13 cellular contexts compared by ENCODE assay signal in genomic region chr7:27243340-27244163, GRCh38. TPM values are rescaled to one million over a fixed set of nuclear protein-coding genes. Genes with fewer than 3 reads are reported as not detected.
DNase-seq lines count a peak whose midpoint lies in the region; ATAC-seq and TF ChIP-seq lines count a peak whose summit lies in the region.
"Had no signal": no experiment of that assay in that cellular context is flagged by ENCODE, and none has a peak within 500 bp of the region (broad histone marks: within the 10 kb centered on the region; RNA-seq: fewer than 3 reads in every experiment).

No MANE protein-coding gene starts in this region.

- 1 to 2% methylated on average over 31 to 38 of the region's 43 CpGs for WGBS in mesodermal cell (ENCODE audit: insufficient coverage in 2 of 2), 2 experiments
- WGBS in transverse colon (ENCODE audit: low coverage in 1 of 2), 2 donors, result 12% methylated on average over 37 of the region's 43 CpGs; no CpG with 5 or more reads in 1 of the 2 donors

- no peak overlapping the region for H3K4me3 Mint-ChIP-seq in activated naive CD4-positive, alpha-beta T cell treated with anti-CD3 and anti-CD28 coated beads, Interleukin-2, amount 10 ng/mL, durations not matched to agents 7 days and 5 days
- H3K4me3 Mint-ChIP-seq in T-helper 17 cell, result peak overlapping the region; percentile 56
- peak overlapping the region in 2 of 7 donors; percentile 8 to 25 for H3K4me3 Mint-ChIP-seq in CD8-positive, alpha-beta memory T cell

- H3K9me3 ChIP-seq in T-helper 17 cell (ENCODE audit: control insufficient read depth, low read length, poor library complexity, severe bottlenecking) (no peaks in the 10 kb centered on the region), mesodermal cell (ENCODE audit: control insufficient read depth, low read length) (no peaks in the 10 kb centered on the region), transverse colon (no peaks in the 10 kb centered on the region)
- H3K9me3 ChIP-seq in CD8-positive, alpha-beta memory T cell (ENCODE audit: low read length), result no peaks in the 10 kb centered on the region

- no peak for TF ChIP-seq EP300 in transverse colon (IDR thresholded peaks at IDR 0.05; ENCODE audit: low read depth)

- TF ChIP-seq CTCF in transverse colon (IDR thresholded peaks at IDR 0.05), result no peak

- in situ Hi-C loops in transverse colon (cut with MboI; ENCODE audit: low pct_ligation_motif_present in 1 of 4, low pct_unique_long_range_greater_than_20kb in 1 of 4, low sequenced_read_pairs in 3 of 4), result no loop called here

- DNase-seq in activated naive CD4-positive, alpha-beta T cell treated with anti-CD3 and anti-CD28 coated beads, Interleukin-2, amount 10 ng/mL, durations not matched to agents 7 days and 5 days, result no peak
- DNase-seq in activated naive CD4-positive, alpha-beta T cell treated with anti-CD3 and anti-CD28 coated beads, Interleukin-2, amount 50 U/mL, for 16 hours, result no peak
- DNase-seq in T-helper 17 cell, result no peak
- DNase-seq in transverse colon, result peak; percentile 10
- DNase-seq in CD8-positive, alpha-beta memory T cell, result no peak
- no peak for DNase-seq in left cardiac atrium
- DNase-seq: foreskin melanocyte, NCI-H1048 had no signal

- H3K4me1 Mint-ChIP-seq in activated naive CD4-positive, alpha-beta T cell treated with anti-CD3 and anti-CD28 coated beads, Interleukin-2, amount 10 ng/mL, durations not matched to agents 7 days and 5 days, result peaks cover 3% of the 10 kb centered on the region
- H3K4me1 Mint-ChIP-seq in T-helper 17 cell, result peaks cover 26% of the 10 kb centered on the region
- H3K4me1 Mint-ChIP-seq in CD8-positive, alpha-beta memory T cell, result peaks cover 21 to 58% (median 26%) of the 10 kb centered on the region in 3 donors

- intact Hi-C loops in transverse colon (cut with DNase I; ENCODE audit: low total_unique reads), result no loop called here
- intact Hi-C loops in left cardiac atrium (cut with DNase I), result no loop called here

- H3K36me3 Mint-ChIP-seq in activated naive CD4-positive, alpha-beta T cell treated with anti-CD3 and anti-CD28 coated beads, Interleukin-2, amount 10 ng/mL, durations not matched to agents 7 days and 5 days, result no peaks in the 10 kb centered on the region
- H3K36me3 Mint-ChIP-seq in T-helper 17 cell (ENCODE audit: low read depth), result peaks cover 3% of the 10 kb centered on the region
- H3K36me3 Mint-ChIP-seq in CD8-positive, alpha-beta memory T cell, result peaks cover 0 to 2% (median 0%) of the 10 kb centered on the region in 3 donors

- no peak for TF ChIP-seq POLR2A in transverse colon (IDR thresholded peaks at IDR 0.05)

- peaks cover 100% of the 10 kb centered on the region for H3K27me3 ChIP-seq in transverse colon
- peaks cover 74% of the 10 kb centered on the region for H3K27me3 ChIP-seq in CD8-positive, alpha-beta memory T cell (ENCODE audit: insufficient read depth, low read length, poor library complexity, severe bottlenecking)

- peaks cover 100% of the 10 kb centered on the region for H3K27me3 Mint-ChIP-seq in activated naive CD4-positive, alpha-beta T cell treated with anti-CD3 and anti-CD28 coated beads, Interleukin-2, amount 10 ng/mL, durations not matched to agents 7 days and 5 days
- H3K27me3 Mint-ChIP-seq in T-helper 17 cell, result peaks cover 78% of the 10 kb centered on the region
- peaks cover 71 to 79% of the 10 kb centered on the region in 2 donors for H3K27me3 Mint-ChIP-seq in CD8-positive, alpha-beta memory T cell

- H3K36me3 ChIP-seq in mesodermal cell (ENCODE audit: control insufficient read depth, insufficient read depth, low read length) (no peaks in the 10 kb centered on the region), transverse colon (no peaks in the 10 kb centered on the region)
- H3K36me3 ChIP-seq in CD8-positive, alpha-beta memory T cell (ENCODE audit: insufficient read depth, low read length), result no peaks in the 10 kb centered on the region

- CTCF ChIA-PET in activated naive CD4-positive, alpha-beta T cell treated with anti-CD3 and anti-CD28 coated beads, Interleukin-2, amount 10 ng/mL, durations not matched to agents 7 days and 5 days (lab: Charles Lee), result interaction anchor here (1.3 kb wide), 1 partner anchor 48 kb away, joined by 5 read pairs; no protein-coding TSS in a partner anchor
- CTCF ChIA-PET in CD8-positive, alpha-beta memory T cell (lab: Charles Lee), result no interaction called here

- peak overlapping the region; percentile 44 for H3K4me3 ChIP-seq in mesodermal cell (ENCODE audit: extremely low read depth, insufficient read depth, low read length, poor library complexity, severe bottlenecking)
- H3K4me3 ChIP-seq in transverse colon, result peak overlapping the region in 2 of 4 donors; percentile 22 to 47
- H3K4me3 ChIP-seq in CD8-positive, alpha-beta memory T cell (ENCODE audit: low read length), result no peak overlapping the region

- peak overlapping the region; percentile 30 for H3K27ac Mint-ChIP-seq in activated naive CD4-positive, alpha-beta T cell treated with anti-CD3 and anti-CD28 coated beads, Interleukin-2, amount 10 ng/mL, durations not matched to agents 7 days and 5 days
- no peak overlapping the region for H3K27ac Mint-ChIP-seq in T-helper 17 cell
- H3K27ac Mint-ChIP-seq in CD8-positive, alpha-beta memory T cell, result no peak overlapping the region

- POLR2A ChIA-PET in CD8-positive, alpha-beta memory T cell (lab: Charles Lee), result no interaction called here

- H3K9me3 Mint-ChIP-seq in activated naive CD4-positive, alpha-beta T cell treated with anti-CD3 and anti-CD28 coated beads, Interleukin-2, amount 10 ng/mL, durations not matched to agents 7 days and 5 days, result no peaks in the 10 kb centered on the region
- no peaks in the 10 kb centered on the region for H3K9me3 Mint-ChIP-seq in CD8-positive, alpha-beta memory T cell

- no peak for ATAC-seq in T-helper 17 cell
- ATAC-seq in HG03571 (IDR thresholded peaks at IDR 0.05; ENCODE audit: unreplicated experiment), result no peak
- ATAC-seq in left cardiac atrium, result no peak
- ATAC-seq: sciatic nerve had no signal

- H3K27ac ChIP-seq in mesodermal cell (ENCODE audit: low read depth, low read length, severe bottlenecking), result no peak overlapping the region
- no peak overlapping the region for H3K27ac ChIP-seq in transverse colon
- no peak overlapping the region for H3K27ac ChIP-seq in CD8-positive, alpha-beta memory T cell (ENCODE audit: low read depth, low read length)

- H3K4me1 ChIP-seq in mesodermal cell (ENCODE audit: control insufficient read depth, insufficient read depth, low read length, poor library complexity, severe bottlenecking) (peaks cover 31% of the 10 kb centered on the region), transverse colon (peaks cover 24 to 52% (median 48%) of the 10 kb centered on the region in 4 donors)
- H3K4me1 ChIP-seq in CD8-positive, alpha-beta memory T cell (ENCODE audit: insufficient read depth, low read length), result peaks cover 8% of the 10 kb centered on the region

RNA-seq across cellular contexts. Expression of gene EVX1, which starts 0.9 kb away (rescaled TPM):
- total RNA-seq in T-helper 17 cell (under 1 TPM in 1 of 2 donors, not detected in 1; 0.21 TPM), transverse colon (10 to 100 TPM in 1 of 4 donors, 1 to 10 TPM in 2, not detected in 1; 1.4 to 17.2 (median 3.4) TPM), left cardiac atrium (not detected)
- 6.1 TPM for polyA plus RNA-seq in mesodermal cell (2013, experiment 1 of 2)
- 5.8 TPM for polyA plus RNA-seq in mesodermal cell (2013, experiment 2 of 2)
- total RNA-seq in CD8-positive, alpha-beta memory T cell, result not detected
- not detected for polyA plus RNA-seq in CD8-positive, alpha-beta memory T cell
- total RNA-seq: lower leg skin; sciatic nerve; T-helper 2 cell treated with Interferon-gamma antibody and Interleukin-4, amounts not matched to agents 100 ng/mL and 5 ng/mL, for 36 hours had no signal

RNA-seq across cellular contexts. Expression of gene HOXA13, which starts 43.7 kb away (rescaled TPM):
- total RNA-seq in T-helper 17 cell, result not detected
- polyA plus RNA-seq in mesodermal cell (2013, experiment 1 of 2), result 2.6 TPM
- polyA plus RNA-seq in mesodermal cell (2013, experiment 2 of 2), result 3.5 TPM
- 10 to 100 TPM; 22.5 to 69.9 (median 38.7) TPM for total RNA-seq in transverse colon
- not detected for total RNA-seq in CD8-positive, alpha-beta memory T cell
- polyA plus RNA-seq in CD8-positive, alpha-beta memory T cell, result not detected
- total RNA-seq in left cardiac atrium, result not detected
- total RNA-seq: T-helper 2 cell treated with Interferon-gamma antibody and Interleukin-4, amounts not matched to agents 100 ng/mL and 5 ng/mL, for 36 hours had no signal

RNA-seq across cellular contexts. Expression of gene HOXA11, which starts 58.5 kb away (rescaled TPM):
- total RNA-seq in T-helper 17 cell (not detected), transverse colon (10 to 100 TPM in 1 of 4 donors, 1 to 10 TPM in 3; 4.5 to 21.3 (median 7.7) TPM), left cardiac atrium (not detected)
- 2.0 TPM for polyA plus RNA-seq in mesodermal cell (2013, experiment 1 of 2)
- polyA plus RNA-seq in mesodermal cell (2013, experiment 2 of 2), result 1.8 TPM
- total RNA-seq in CD8-positive, alpha-beta memory T cell, result not detected
- not detected for polyA plus RNA-seq in CD8-positive, alpha-beta memory T cell
- total RNA-seq: T-helper 2 cell treated with Interferon-gamma antibody and Interleukin-4, amounts not matched to agents 100 ng/mL and 5 ng/mL, for 36 hours had no signal

Comparison
In these comparisons a context has a peak if more than half of its experiments do, and no peak if none do; other contexts are left out.
1. RNA of gene HOXA13, which starts 43.7 kb away (total RNA-seq): 22.5 to 69.9 TPM in transverse colon; not detected in T-helper 17 cell, not detected in CD8-positive, alpha-beta memory T cell and not detected in left cardiac atrium; every median in the first group is over 10 times any median in the second.
2. RNA of gene HOXA11, which starts 58.5 kb away (total RNA-seq): 4.5 to 21.3 TPM in transverse colon; not detected in CD8-positive, alpha-beta memory T cell, not detected in T-helper 17 cell and not detected in left cardiac atrium; every median in the first group is over 4 times any median in the second.